Comparison of ENCODE assay signal across 11 cellular contexts in the genomic region with DNA sequence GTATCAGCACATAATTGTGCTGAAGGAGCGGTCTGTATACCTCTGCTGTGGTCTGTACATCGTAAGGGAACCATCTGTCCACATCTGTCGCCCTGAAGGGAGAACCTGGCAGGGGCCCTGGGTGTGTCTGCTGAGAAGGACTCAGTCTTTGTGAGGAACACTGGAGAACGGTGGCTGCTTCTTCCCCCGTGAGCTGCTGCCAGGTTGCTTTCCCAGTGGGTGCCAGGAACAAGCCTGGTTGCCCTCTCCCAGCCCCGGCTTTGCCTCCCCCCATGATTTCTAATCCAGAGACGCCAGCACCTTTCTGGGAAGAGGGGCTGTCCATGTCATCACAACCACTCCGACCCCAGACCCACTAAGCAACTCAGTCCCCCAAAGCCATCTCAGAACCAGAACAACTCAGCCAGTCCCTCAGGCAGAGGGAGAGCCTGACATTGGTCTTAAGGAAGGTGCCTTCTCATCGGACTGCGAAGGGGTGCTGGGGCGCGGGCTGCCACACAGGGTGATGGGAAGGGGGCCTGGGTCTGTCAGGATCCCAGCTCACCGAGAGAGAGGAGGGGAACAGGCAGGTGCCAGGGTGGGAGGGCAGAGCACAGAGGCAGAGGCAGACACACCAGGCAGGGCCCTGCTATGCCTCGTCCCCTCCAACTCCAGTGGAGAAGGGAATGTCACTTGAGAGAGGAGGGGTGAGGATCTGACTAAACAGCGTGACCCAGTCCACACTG. TPM values are rescaled to one million over a fixed set of nuclear protein-coding genes. Genes with fewer than 3 reads are reported as not detected.
DNase-seq lines count a peak whose midpoint lies in the region; TF ChIP-seq lines count a peak whose summit lies in the region.
"Had no signal": no experiment of that assay in that cellular context is flagged by ENCODE, and none has a peak within 500 bp of the region (broad histone marks: within the 10 kb centered on the region; RNA-seq: fewer than 3 reads in every experiment).

No MANE protein-coding gene starts in this region.

- H2AFZ ChIP-seq in MM.1S (ENCODE audit: low read length), result no peak overlapping the region

- peaks cover 29% of the 10 kb centered on the region for H3F3A ChIP-seq in MM.1S (ENCODE audit: insufficient read depth, low read length)

- H3K9me3 ChIP-seq in breast epithelium (no peaks in the 10 kb centered on the region), MM.1S (replicated peaks; ENCODE audit: insufficient read depth, low read length) (no peaks in the 10 kb centered on the region), thyroid gland (no peaks in the 10 kb centered on the region)
- H3K9me3 ChIP-seq: SJSA1, testis had no signal

- H3K27ac Mint-ChIP-seq in CD14-positive monocyte (peak overlapping the region; percentile 99 to 100 (median 99)), IgD-negative memory B cell (peak overlapping the region; percentile 83 to 95 (median 84)), nephron progenitor cell (peak overlapping the region; percentile 36)

- no peak overlapping the region for H3K9ac ChIP-seq in MM.1S (ENCODE audit: low read length)

- H3K27ac ChIP-seq in breast epithelium (peak overlapping the region; percentile 89 to 95), MM.1S (ENCODE audit: low read length) (no peak overlapping the region), thyroid gland (no peak overlapping the region)
- H3K27ac ChIP-seq: SJSA1 had no signal

- H3K9me3 Mint-ChIP-seq in CD14-positive monocyte, result no peaks in the 10 kb centered on the region
- H3K9me3 Mint-ChIP-seq in IgD-negative memory B cell, result no peaks in the 10 kb centered on the region
- H3K9me3 Mint-ChIP-seq in nephron progenitor cell, result no peaks in the 10 kb centered on the region

- no peaks in the 10 kb centered on the region for H4K20me1 ChIP-seq in MM.1S (ENCODE audit: insufficient read depth, low read length)

- H3K4me3 Mint-ChIP-seq in CD14-positive monocyte, result peak overlapping the region; percentile 63 to 85
- peak overlapping the region in 3 of 4 donors; percentile 77 to 92 (median 81) for H3K4me3 Mint-ChIP-seq in IgD-negative memory B cell
- H3K4me3 Mint-ChIP-seq in nephron progenitor cell, result no peak overlapping the region

- H3K4me1 Mint-ChIP-seq in CD14-positive monocyte (peaks cover 86% of the 10 kb centered on the region), IgD-negative memory B cell (peaks cover 38 to 67% (median 66%) of the 10 kb centered on the region in 3 donors), nephron progenitor cell (peaks cover 62% of the 10 kb centered on the region)

- H3K36me3 ChIP-seq in breast epithelium (no peaks in the 10 kb centered on the region), MM.1S (replicated peaks; ENCODE audit: insufficient read depth, low read length) (no peaks in the 10 kb centered on the region), thyroid gland (no peaks in the 10 kb centered on the region)
- H3K36me3 ChIP-seq: SJSA1 had no signal

- H3K27me3 Mint-ChIP-seq in CD14-positive monocyte (ENCODE audit: low read depth in 3 of 3) (no peaks in the 10 kb centered on the region), IgD-negative memory B cell (no peaks in the 10 kb centered on the region), nephron progenitor cell (ENCODE audit: low read depth, poor library complexity) (peaks cover 11% of the 10 kb centered on the region)

- H3K27me3 ChIP-seq in breast epithelium (no peaks in the 10 kb centered on the region), MM.1S (replicated peaks; ENCODE audit: insufficient read depth, low read length) (no peaks in the 10 kb centered on the region), thyroid gland (no peaks in the 10 kb centered on the region)
- H3K27me3 ChIP-seq: SJSA1, testis had no signal

- DNase-seq in CD14-positive monocyte (ENCODE audit: low spot score), result no peak
- DNase-seq in breast epithelium (ENCODE audit: low spot score in 2 of 2), result no peak
- DNase-seq in nephron progenitor cell, result no peak
- DNase-seq in cerebellar nuclear complex (lab: John Stamatoyannopoulos, UW), result no peak
- no peak for DNase-seq in NCI-H146 treated with DMSO at 0.1 percent for 48 hours (lab: John Stamatoyannopoulos, UW; ENCODE audit: unreplicated experiment)
- no peak for DNase-seq in MM.1S
- no peak for DNase-seq in thyroid gland
- DNase-seq: erythroblast had no signal

- H3K4me1 ChIP-seq in breast epithelium, result peaks cover 13 to 20% of the 10 kb centered on the region in 2 donors
- peaks cover 27% of the 10 kb centered on the region for H3K4me1 ChIP-seq in MM.1S (ENCODE audit: low read length)
- peaks cover 46 to 54% of the 10 kb centered on the region in 2 donors for H3K4me1 ChIP-seq in thyroid gland

- H3K9me2 ChIP-seq in MM.1S (replicated peaks; ENCODE audit: insufficient read depth, low read length), result no peaks in the 10 kb centered on the region

- H3K4me3 ChIP-seq in breast epithelium (peak overlapping the region in 1 of 3 donors; percentile 1), MM.1S (ENCODE audit: low read length) (no peak overlapping the region), thyroid gland (replicated peaks in 1 of 3) (no peak overlapping the region)
- H3K4me3 ChIP-seq: SJSA1, testis had no signal

- 89 to 93% methylated on average over 15 of the region's 15 CpGs for WGBS in thyroid gland, 2 donors

- H3K36me3 Mint-ChIP-seq in CD14-positive monocyte (peaks cover 12 to 23% of the 10 kb centered on the region in 2 donors), IgD-negative memory B cell (no peaks in the 10 kb centered on the region), nephron progenitor cell (ENCODE audit: low read depth) (no peaks in the 10 kb centered on the region)

- TF ChIP-seq CTCF in CD14-positive monocyte (IDR thresholded peaks at IDR 0.05) (no peak), breast epithelium (IDR thresholded peaks at IDR 0.05) (no peak), nephron progenitor cell (IDR thresholded peaks at IDR 0.05) (no peak), MM.1S (IDR thresholded peaks at IDR 0.05; ENCODE audit: low read length) (no peak), thyroid gland (IDR thresholded peaks at IDR 0.05) (no peak)

- no peak for TF ChIP-seq POLR2A in breast epithelium (IDR thresholded peaks at IDR 0.05)
- TF ChIP-seq POLR2A in thyroid gland (IDR thresholded peaks at IDR 0.05), result no peak

- H3K4me2 ChIP-seq in MM.1S (ENCODE audit: low read depth, low read length), result no peak overlapping the region

- H3K79me2 ChIP-seq in MM.1S (ENCODE audit: low read length), result peaks cover 83% of the 10 kb centered on the region

- intact Hi-C loops in CD14-positive monocyte (cut with micrococcal nuclease) (loop anchor here in 1 of 2 donors (10.0 kb wide), 4 partner anchors 305 to 1315 kb away; a partner anchor contains a TSS), breast epithelium (cut with DNase I; ENCODE audit: low total_unique reads) (no loop called here), thyroid gland (cut with DNase I) (no loop called here)

RNA-seq across cellular contexts. Expression of a gene that starts 8.5 kb away (rescaled TPM):
- polyA plus RNA-seq in CD14-positive monocyte (1 to 10 TPM in 1 of 2 donors, under 1 TPM in 1; 0.84 to 1.8 TPM), IgD-negative memory B cell (6.1 TPM)
- total RNA-seq in breast epithelium (10 to 100 TPM; 13.1 to 28.7 (median 24.9) TPM), thyroid gland (10 to 100 TPM; 10.2 to 21.1 (median 12.7) TPM)

Comparison
In these comparisons a context has a peak if more than half of its experiments do, and no peak if none do; other contexts are left out.
1. H3K27ac Mint-ChIP-seq: peak in every context shown above with its lines; median percentile 99 in CD14-positive monocyte; 84 in IgD-negative memory B cell; 36 in nephron progenitor cell.
2. H3K27ac ChIP-seq: peak in breast epithelium (2 of 2); none in MM.1S (single experiment) and thyroid gland (0 of 3).